In genomic region chr10:79259834-79260233, GRCh38 we compare ENCODE assay signal across 16 cellular contexts.
DNase-seq lines count a peak whose midpoint lies in the region; ATAC-seq and TF ChIP-seq lines count a peak whose summit lies in the region.
"Had no signal": no experiment of that assay in that cellular context is flagged by ENCODE, and none has a peak within 500 bp of the region (broad histone marks: within the 10 kb centered on the region; RNA-seq: fewer than 3 reads in every experiment).

No MANE protein-coding gene starts in this region.

- no peaks in the 10 kb centered on the region for H3K27me3 Mint-ChIP-seq in activated CD8-positive, alpha-beta T cell treated with anti-CD3 and anti-CD28 coated beads, Interleukin-2, amount 10 ng/mL, durations not matched to agents 7 days and 5 days (ENCODE audit: low read depth)
- no peaks in the 10 kb centered on the region for H3K27me3 Mint-ChIP-seq in activated CD8-positive, alpha-beta T cell treated with anti-CD3 and anti-CD28 coated beads for 36 hours
- no peaks in the 10 kb centered on the region for H3K27me3 Mint-ChIP-seq in memory B cell
- H3K27me3 Mint-ChIP-seq: stimulated activated naive CD8-positive, alpha-beta T cell treated with anti-CD3 and anti-CD28 coated beads, Interleukin-15, Interleukin-2, amounts not matched to agents 100 ng/mL and 50 ng/mL, for 24 hours had no signal

- H3K9me3 Mint-ChIP-seq in activated CD8-positive, alpha-beta T cell treated with anti-CD3 and anti-CD28 coated beads, Interleukin-2, amount 10 ng/mL, durations not matched to agents 7 days and 5 days (ENCODE audit: insufficient read depth) = no peaks in the 10 kb centered on the region
- H3K9me3 Mint-ChIP-seq in activated CD8-positive, alpha-beta T cell treated with anti-CD3 and anti-CD28 coated beads for 36 hours = no peaks in the 10 kb centered on the region
- H3K9me3 Mint-ChIP-seq in memory B cell = no peaks in the 10 kb centered on the region
- H3K9me3 Mint-ChIP-seq: activated T-cell treated with anti-CD3 and anti-CD28 coated beads, Interleukin-2, amount 50 U/mL, for 72 hours; stimulated activated naive CD8-positive, alpha-beta T cell treated with anti-CD3 and anti-CD28 coated beads, Interleukin-15, Interleukin-2, amounts not matched to agents 100 ng/mL and 50 ng/mL, for 24 hours had no signal

- H3K36me3 Mint-ChIP-seq in activated CD8-positive, alpha-beta T cell treated with anti-CD3 and anti-CD28 coated beads, Interleukin-2, amount 10 ng/mL, durations not matched to agents 7 days and 5 days (ENCODE audit: low read depth) = no peaks in the 10 kb centered on the region
- no peaks in the 10 kb centered on the region for H3K36me3 Mint-ChIP-seq in activated CD8-positive, alpha-beta T cell treated with anti-CD3 and anti-CD28 coated beads for 36 hours (ENCODE audit: low read depth)
- H3K36me3 Mint-ChIP-seq in memory B cell = no peaks in the 10 kb centered on the region

- H3K27ac ChIP-seq in RWPE1 = peak overlapping the region; percentile 35
- peak overlapping the region; percentile 67 for H3K27ac ChIP-seq in substantia nigra (ENCODE audit: low read depth, low read length, poor library complexity, severe bottlenecking)
- H3K27ac ChIP-seq: vagina had no signal

- POLR2A ChIA-PET in activated CD8-positive, alpha-beta T cell treated with anti-CD3 and anti-CD28 coated beads, Interleukin-2, amount 10 ng/mL, durations not matched to agents 7 days and 5 days (lab: Charles Lee) = no interaction called here
- POLR2A ChIA-PET in activated CD8-positive, alpha-beta T cell treated with anti-CD3 and anti-CD28 coated beads for 36 hours (lab: Charles Lee) = no interaction called here
- POLR2A ChIA-PET in RWPE1 (lab: Yijun Ruan, JAX; ENCODE audit: low non-redundant PET) = no interaction called here

- ATAC-seq in activated CD8-positive, alpha-beta T cell treated with anti-CD3 and anti-CD28 coated beads, Interleukin-2, amount 10 ng/mL, durations not matched to agents 7 days and 5 days = no peak
- ATAC-seq in activated CD8-positive, alpha-beta T cell treated with anti-CD3 and anti-CD28 coated beads for 36 hours = no peak
- ATAC-seq in memory B cell (ENCODE audit: low read depth) (no peak), HG03460 (IDR thresholded peaks at IDR 0.05; ENCODE audit: unreplicated experiment) (no peak)
- ATAC-seq: left lobe of liver had no signal

- no peak overlapping the region for H3K4me3 Mint-ChIP-seq in activated CD8-positive, alpha-beta T cell treated with anti-CD3 and anti-CD28 coated beads, Interleukin-2, amount 10 ng/mL, durations not matched to agents 7 days and 5 days
- H3K4me3 Mint-ChIP-seq in activated CD8-positive, alpha-beta T cell treated with anti-CD3 and anti-CD28 coated beads for 36 hours = no peak overlapping the region
- peak overlapping the region; percentile 25 for H3K4me3 Mint-ChIP-seq in memory B cell
- H3K4me3 Mint-ChIP-seq: activated T-cell treated with anti-CD3 and anti-CD28 coated beads, Interleukin-2, amount 50 U/mL, for 72 hours; stimulated activated naive CD8-positive, alpha-beta T cell treated with anti-CD3 and anti-CD28 coated beads, Interleukin-15, Interleukin-2, amounts not matched to agents 100 ng/mL and 50 ng/mL, for 24 hours had no signal

- H3K27ac Mint-ChIP-seq in activated CD8-positive, alpha-beta T cell treated with anti-CD3 and anti-CD28 coated beads, Interleukin-2, amount 10 ng/mL, durations not matched to agents 7 days and 5 days = peak overlapping the region; percentile 1
- no peak overlapping the region for H3K27ac Mint-ChIP-seq in activated CD8-positive, alpha-beta T cell treated with anti-CD3 and anti-CD28 coated beads for 36 hours
- no peak overlapping the region for H3K27ac Mint-ChIP-seq in memory B cell
- H3K27ac Mint-ChIP-seq: stimulated activated naive CD8-positive, alpha-beta T cell treated with anti-CD3 and anti-CD28 coated beads, Interleukin-15, Interleukin-2, amounts not matched to agents 100 ng/mL and 50 ng/mL, for 24 hours had no signal

- no peak for DNase-seq in activated CD8-positive, alpha-beta T cell treated with anti-CD3 and anti-CD28 coated beads, Interleukin-2, amount 10 ng/mL, durations not matched to agents 7 days and 5 days
- no peak for DNase-seq in activated CD8-positive, alpha-beta T cell treated with anti-CD3 and anti-CD28 coated beads for 36 hours
- DNase-seq in RWPE1 (ENCODE audit: low spot score) (no peak), memory B cell (ENCODE audit: low spot score in 2 of 2) (no peak), substantia nigra (lab: John Stamatoyannopoulos, UW) (no peak), DMS 273 (lab: John Stamatoyannopoulos, UW; ENCODE audit: unreplicated experiment) (no peak), COLO668 (lab: John Stamatoyannopoulos, UW; ENCODE audit: unreplicated experiment) (no peak)
- DNase-seq: activated T-cell treated with anti-CD3 and anti-CD28 coated beads, Interleukin-2, amount 50 U/mL, for 72 hours; EL; GOT3; SIG-M5; spleen had no signal

- peaks cover 19% of the 10 kb centered on the region for H3K4me1 Mint-ChIP-seq in activated CD8-positive, alpha-beta T cell treated with anti-CD3 and anti-CD28 coated beads, Interleukin-2, amount 10 ng/mL, durations not matched to agents 7 days and 5 days (ENCODE audit: low read depth)
- H3K4me1 Mint-ChIP-seq in activated CD8-positive, alpha-beta T cell treated with anti-CD3 and anti-CD28 coated beads for 36 hours (ENCODE audit: low read depth) = peaks cover 10% of the 10 kb centered on the region
- H3K4me1 Mint-ChIP-seq in memory B cell = peaks cover 69% of the 10 kb centered on the region

- intact Hi-C loops in activated CD8-positive, alpha-beta T cell treated with anti-CD3 and anti-CD28 coated beads for 36 hours (cut with micrococcal nuclease) = no loop called here

- CTCF ChIA-PET in activated CD8-positive, alpha-beta T cell treated with anti-CD3 and anti-CD28 coated beads, Interleukin-2, amount 10 ng/mL, durations not matched to agents 7 days and 5 days (lab: Charles Lee) = interaction anchor here (1.2 kb wide), 1 partner anchor 12 kb away, joined by 3 read pairs; no protein-coding TSS in a partner anchor
- CTCF ChIA-PET in activated CD8-positive, alpha-beta T cell treated with anti-CD3 and anti-CD28 coated beads for 36 hours (lab: Charles Lee) = no interaction called here
- CTCF ChIA-PET in RWPE1 (lab: Yijun Ruan, JAX) = no interaction called here

- no peak for TF ChIP-seq CTCF in activated CD8-positive, alpha-beta T cell treated with anti-CD3 and anti-CD28 coated beads for 36 hours (IDR thresholded peaks at IDR 0.05)
- no peak for TF ChIP-seq CTCF in RWPE1 (conservative IDR thresholded peaks at IDR 0.05; ENCODE audit: low read depth)
